8 cellular contexts compared by ENCODE assay signal in genomic region chr17:64420143-64420670, GRCh38. TPM values are rescaled to one million over a fixed set of nuclear protein-coding genes. Genes with fewer than 3 reads are reported as not detected.
DNase-seq lines count a peak whose midpoint lies in the region; ATAC-seq and TF ChIP-seq lines count a peak whose summit lies in the region.

No MANE protein-coding gene starts in this region.

- no peak overlapping the region for H3K27ac ChIP-seq in AG04450 (ENCODE audit: low read depth, low read length)

- POLR2A ChIA-PET in AG04450 (lab: Yijun Ruan, JAX), result interaction anchor here (0.5 to 1.9 kb wide), 5 partner anchors 71 to 226 kb away, joined by 3 to 9 read pairs (median 5); partner anchors contain the start of genes CEP95, DDX5 and POLG2

- H3K4me3 ChIP-seq in AG04450 (ENCODE audit: low read depth, low read length), result no peak overlapping the region

- DNase-seq in AG04450 (ENCODE audit: low read depth, low spot score) (peak; percentile 67), GM10266 (ENCODE audit: extremely low spot score) (peak; percentile 63), NCI-H1048 (lab: John Stamatoyannopoulos, UW) (peak; percentile 22), RPMI7951 (ENCODE audit: low read depth) (peak; percentile 74), kidney tubule cell (ENCODE audit: low spot score) (peak; percentile 78), superior temporal gyrus (ENCODE audit: extremely low spot score) (peak; percentile 90)
- DNase-seq in central memory CD4-positive, alpha-beta T cell, result peak; percentile 72

- TF ChIP-seq CTCF in AG04450 (IDR thresholded peaks at IDR 0.05; ENCODE audit: low read depth, low read length) (peak; percentile 77), GM10266 (IDR thresholded peaks at IDR 0.05; ENCODE audit: control insufficient read depth, insufficient read depth, low read depth, missing control alignments) (peak; percentile 72)

- CTCF ChIA-PET in AG04450 (lab: Charles Lee), result interaction anchor here (0.6 to 7.0 kb wide), 36 partner anchors 8 to 320 kb away, joined by 3 to 236 read pairs (median 5); partner anchors contain the start of genes CEP95 and POLG2

- no peaks in the 10 kb centered on the region for H3K9me3 ChIP-seq in AG04450 (ENCODE audit: control insufficient read depth, insufficient read depth, low read length)

- H3K27me3 ChIP-seq in AG04450 (ENCODE audit: control insufficient read depth, insufficient read depth, low read length), result peaks cover 12% of the 10 kb centered on the region

- ATAC-seq in GM19328 (IDR thresholded peaks at IDR 0.05; ENCODE audit: unreplicated experiment), result no peak

RNA-seq across cellular contexts. Expression of gene MILR1, which starts 28.7 kb away (rescaled TPM):
- polyA plus RNA-seq in AG04450 (2011; rRNA removed), result 5.1 and 5.4 TPM in 2 replicates
- polyA minus RNA-seq in AG04450 (2011; rRNA and poly(A)+ RNA removed), result 2.8 and 3.7 TPM in 2 replicates
- 21.6 and 23.7 TPM in 2 replicates for total RNA-seq in RPMI7951 (2014; rRNA removed; shearing (Covaris generic))

RNA-seq across cellular contexts. Expression of gene PECAM1, which starts 29.5 kb away (rescaled TPM):
- 0.01 TPM in 1 of 2 replicates, not detected in the other for polyA plus RNA-seq in AG04450 (2011; rRNA removed)
- polyA minus RNA-seq in AG04450 (2011; rRNA and poly(A)+ RNA removed), result 0.60 TPM in 1 of 2 replicates, not detected in the other
- total RNA-seq in RPMI7951 (2014; rRNA removed; shearing (Covaris generic)), result 2.5 and 3.1 TPM in 2 replicates

Comparison
In these comparisons a context has a peak if more than half of its experiments do, and no peak if none do; other contexts are left out.
1. DNase-seq: peak in every context shown above with its lines; median percentile 90 in superior temporal gyrus; 78 in kidney tubule cell; 74 in RPMI7951; 72 in central memory CD4-positive, alpha-beta T cell; 67 in AG04450; 63 in GM10266; 22 in NCI-H1048.